Comparison of ENCODE assay signal across 10 cellular contexts in the genomic region with DNA sequence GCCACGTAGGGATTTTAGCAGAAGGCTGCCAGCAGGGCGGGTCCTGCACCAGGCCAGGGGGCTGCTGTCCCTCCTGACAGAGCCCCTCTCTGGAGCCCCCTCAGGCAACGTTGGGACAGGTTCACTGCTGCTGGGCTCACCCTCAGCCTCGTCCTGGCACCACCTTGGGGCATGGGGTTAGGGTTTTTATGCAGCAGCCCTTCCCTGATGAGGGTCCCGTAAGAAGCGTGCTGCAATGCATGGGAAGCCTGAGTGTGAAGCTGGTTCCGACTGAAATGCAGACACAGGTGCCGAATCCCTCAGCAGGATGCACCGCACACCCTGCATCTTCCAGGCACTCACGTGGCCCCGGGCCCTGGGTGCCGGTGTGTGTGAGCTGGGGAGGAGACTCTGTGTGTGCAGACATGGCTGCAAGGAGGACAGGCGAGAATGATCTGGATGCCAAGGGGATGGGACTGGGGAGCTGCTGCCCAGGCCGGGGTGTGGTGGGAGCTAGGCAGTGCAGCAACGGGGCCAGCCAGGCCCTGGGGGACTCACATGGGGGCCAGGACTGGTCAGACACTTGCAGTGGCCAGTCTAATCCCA. TPM values are rescaled to one million over a fixed set of nuclear protein-coding genes. Genes with fewer than 3 reads are reported as not detected.
DNase-seq lines count a peak whose midpoint lies in the region; ATAC-seq and TF ChIP-seq lines count a peak whose summit lies in the region.
"Had no signal": no experiment of that assay in that cellular context is flagged by ENCODE, and none has a peak within 500 bp of the region (broad histone marks: within the 10 kb centered on the region; RNA-seq: fewer than 3 reads in every experiment).

No MANE protein-coding gene starts in this region.

- no peaks in the 10 kb centered on the region for H3K27me3 ChIP-seq in psoas muscle (ENCODE audit: insufficient read depth in 3 of 3, low read length in 2 of 3)
- H3K27me3 ChIP-seq: breast epithelium had no signal

- ATAC-seq in T-helper 17 cell (no peak), left ventricle myocardium superior (peak; percentile 0), psoas muscle (peak in 3 of 4 donors; percentile 1 to 8 (median 6)), HG02884 (IDR thresholded peaks at IDR 0.05; ENCODE audit: unreplicated experiment) (no peak), GM19397 (IDR thresholded peaks at IDR 0.05; ENCODE audit: unreplicated experiment) (no peak)

- H3K9me3 ChIP-seq in T-helper 17 cell (ENCODE audit: control insufficient read depth, low read length, poor library complexity, severe bottlenecking) (no peaks in the 10 kb centered on the region), psoas muscle (no peaks in the 10 kb centered on the region)
- H3K9me3 ChIP-seq: breast epithelium had no signal

- intact Hi-C loops in left ventricle myocardium superior (cut with micrococcal nuclease) (no loop called here), psoas muscle (cut with DNase I) (no loop called here)

- peaks cover 25% of the 10 kb centered on the region for H3K4me1 ChIP-seq in psoas muscle

- no peaks in the 10 kb centered on the region for H3K36me3 ChIP-seq in psoas muscle (ENCODE audit: insufficient read depth in 1 of 2, low read depth in 1 of 2)
- H3K36me3 ChIP-seq: breast epithelium had no signal

- WGBS in psoas muscle, 3 donors, result 52 to 61% (median 57%) methylated on average over 15 of the region's 15 CpGs

- H3K4me3 ChIP-seq in psoas muscle, result no peak overlapping the region
- H3K4me3 ChIP-seq: breast epithelium had no signal

- H3K27me3 Mint-ChIP-seq in T-helper 17 cell, result no peaks in the 10 kb centered on the region

- H3K4me3 Mint-ChIP-seq in T-helper 17 cell, result peak overlapping the region; percentile 94
- H3K4me3 Mint-ChIP-seq: immature natural killer cell had no signal

- DNase-seq in GM03348 (ENCODE audit: low spot score), result peak; percentile 10
- no peak for DNase-seq in T-helper 17 cell
- no peak for DNase-seq in left ventricle myocardium superior
- peak in 1 of 2 donors; percentile 47 for DNase-seq in psoas muscle
- DNase-seq in NOMO-1 (lab: John Stamatoyannopoulos, UW; ENCODE audit: unreplicated experiment in 2 of 2), result no peak
- DNase-seq: immature natural killer cell, NCI-H2227 treated with DMSO at 0.1 percent for 48 hours had no signal

- H3K36me3 Mint-ChIP-seq in T-helper 17 cell (ENCODE audit: low read depth), result no peaks in the 10 kb centered on the region
- H3K36me3 Mint-ChIP-seq: immature natural killer cell had no signal

- H3K27ac Mint-ChIP-seq in T-helper 17 cell, result peak overlapping the region; percentile 99
- H3K27ac Mint-ChIP-seq: immature natural killer cell had no signal

- peaks cover 26% of the 10 kb centered on the region for H3K4me1 Mint-ChIP-seq in T-helper 17 cell

- no peak overlapping the region for H3K27ac ChIP-seq in psoas muscle

- no peak for TF ChIP-seq CTCF in psoas muscle (IDR thresholded peaks at IDR 0.05)

RNA-seq across cellular contexts. Expression of gene ZDHHC11B, which starts 27.1 kb away (rescaled TPM):
- total RNA-seq in T-helper 17 cell (10 to 100 TPM in 1 of 2 donors, 1 to 10 TPM in 1; 9.3 to 31.2 TPM), left ventricle myocardium superior (20.0 TPM), psoas muscle (1 to 10 TPM in 3 of 4 donors, under 1 TPM in 1; 0.99 to 7.4 (median 2.8) TPM)
- polyA plus RNA-seq in psoas muscle, result 1 to 10 TPM in 1 of 3 donors, under 1 TPM in 2; 0.38 to 1.3 (median 0.55) TPM
- polyA plus RNA-seq: immature natural killer cell had no signal

Comparison
In these comparisons a context has a peak if more than half of its experiments do, and no peak if none do; other contexts are left out.
1. ATAC-seq: peak in left ventricle myocardium superior (single experiment) and psoas muscle (3 of 4); none in T-helper 17 cell (single experiment), HG02884 (single experiment) and GM19397 (single experiment).